ENCODE assay signal across 8 cellular contexts in the genomic region with DNA sequence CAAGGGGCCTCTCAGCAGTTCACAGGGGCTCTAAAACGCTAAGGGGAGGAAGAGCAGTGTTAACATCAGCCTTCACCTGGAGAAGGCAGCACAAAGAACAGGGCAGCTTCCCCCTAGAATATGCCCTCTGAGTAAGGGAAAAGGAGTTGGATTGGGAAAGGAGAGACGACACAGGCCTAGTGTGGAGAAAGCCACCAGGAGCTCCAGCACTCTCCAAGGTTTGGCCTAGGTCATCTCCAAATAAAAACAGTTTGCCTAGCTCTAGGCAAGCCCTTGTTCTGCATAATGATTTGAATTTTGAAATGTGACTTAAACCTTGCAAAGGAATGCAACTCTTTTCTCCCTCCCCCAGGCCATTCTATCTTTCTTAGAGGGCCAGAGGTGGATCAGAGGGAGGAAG.
DNase-seq lines count a peak whose midpoint lies in the region; ATAC-seq and TF ChIP-seq lines count a peak whose summit lies in the region.

No MANE protein-coding gene starts in this region.

- in situ Hi-C loops in brain microvascular endothelial cell (cut with HindIII; ENCODE audit: low pct_ligation_motif_present, low sequenced_read_pairs) = no loop called here

- no peaks in the 10 kb centered on the region for H4K20me1 ChIP-seq in OCI-LY7 (ENCODE audit: insufficient read depth, low read length)

- H2AFZ ChIP-seq in OCI-LY7 (ENCODE audit: low read length) = peak overlapping the region; percentile 79

- DNase-seq in CD14-positive monocyte (ENCODE audit: low spot score) = no peak
- no peak for DNase-seq in OCI-LY7 (ENCODE audit: low spot score)
- no peak for DNase-seq in endodermal cell
- DNase-seq in neural crest cell (ENCODE audit: low read depth, low spot score) = no peak
- DNase-seq in brain microvascular endothelial cell = no peak
- DNase-seq in cortex of kidney (lab: John Stamatoyannopoulos, UW) = no peak

- H3K36me3 Mint-ChIP-seq in CD14-positive monocyte (peaks cover 0 to 2% of the 10 kb centered on the region in 2 donors), endodermal cell (ENCODE audit: low read depth) (no peaks in the 10 kb centered on the region), neural crest cell (ENCODE audit: low read depth) (no peaks in the 10 kb centered on the region)

- H3K79me2 ChIP-seq in OCI-LY7 (ENCODE audit: insufficient read depth, low read depth, low read length) = peaks cover 4% of the 10 kb centered on the region; the same call in 1 of the 2 replicates

- no peaks in the 10 kb centered on the region; the same call in 1 of the 2 replicates for H3K9me2 ChIP-seq in OCI-LY7 (ENCODE audit: insufficient read depth, low read length)

- 28 to 33% methylated on average over 2 of the region's 2 CpGs for WGBS in endodermal cell (ENCODE audit: insufficient coverage in 1 of 2, insufficient read length in 1 of 2), 2 experiments

- H3K36me3 ChIP-seq in OCI-LY7 (ENCODE audit: insufficient read depth, low read length) = no peaks in the 10 kb centered on the region
- H3K36me3 ChIP-seq in endodermal cell (ENCODE audit: control insufficient read depth, insufficient read depth, low read length) = no peaks in the 10 kb centered on the region
- H3K36me3 ChIP-seq in brain microvascular endothelial cell (replicated peaks) = no peaks in the 10 kb centered on the region

- H3K27ac ChIP-seq in OCI-LY7 (ENCODE audit: low read depth, low read length, poor library complexity, severe bottlenecking) (peak overlapping the region; percentile 92), endodermal cell (ENCODE audit: low read depth, low read length) (peak overlapping the region; percentile 98), brain microvascular endothelial cell (no peak overlapping the region)

- H3K27me3 Mint-ChIP-seq in CD14-positive monocyte (ENCODE audit: low read depth in 3 of 3) (peaks cover 0 to 2% (median 0%) of the 10 kb centered on the region in 3 donors), endodermal cell (ENCODE audit: insufficient read depth) (no peaks in the 10 kb centered on the region), neural crest cell (ENCODE audit: low read depth) (no peaks in the 10 kb centered on the region)

- H3K4me1 Mint-ChIP-seq in CD14-positive monocyte = peaks cover 46% of the 10 kb centered on the region
- peaks cover 47% of the 10 kb centered on the region for H3K4me1 Mint-ChIP-seq in endodermal cell
- peaks cover 87% of the 10 kb centered on the region for H3K4me1 Mint-ChIP-seq in neural crest cell

- no TSS peak for BruUV-seq in OCI-LY7 (replicated peaks; lab: Mats Ljungman, UMichigan)

- H3K4me2 ChIP-seq in OCI-LY7 (ENCODE audit: low read length) = peak overlapping the region; percentile 77

- H3K4me3 Mint-ChIP-seq in CD14-positive monocyte = peak overlapping the region; percentile 87 to 95
- peak overlapping the region; percentile 64 for H3K4me3 Mint-ChIP-seq in endodermal cell
- H3K4me3 Mint-ChIP-seq in neural crest cell = peak overlapping the region; percentile 98

- H3K9me3 ChIP-seq in OCI-LY7 (ENCODE audit: low read length) (no peaks in the 10 kb centered on the region), endodermal cell (ENCODE audit: control insufficient read depth, low read length) (no peaks in the 10 kb centered on the region)

- H3K27ac Mint-ChIP-seq in CD14-positive monocyte = peak overlapping the region; percentile 86 to 98 (median 94)
- H3K27ac Mint-ChIP-seq in endodermal cell = peak overlapping the region; percentile 98
- peak overlapping the region; percentile 99 for H3K27ac Mint-ChIP-seq in neural crest cell (ENCODE audit: unreplicated experiment)

- intact Hi-C loops in CD14-positive monocyte (cut with micrococcal nuclease) (loop anchor here (1.0 to 10.0 kb wide), 2 partner anchors 100 to 124 kb away; a partner anchor contains a TSS), OCI-LY7 (cut with micrococcal nuclease; ENCODE audit: unreplicated experiment) (loop anchor here (1.0 to 10.0 kb wide), 8 partner anchors 64 to 549 kb away; a partner anchor contains a TSS)

- H3K9ac ChIP-seq in endodermal cell (ENCODE audit: extremely low read depth, low read length, poor library complexity, severe bottlenecking) = peak overlapping the region; percentile 51

- TF ChIP-seq CTCF in CD14-positive monocyte (IDR thresholded peaks at IDR 0.05) = no peak
- no peak for TF ChIP-seq CTCF in OCI-LY7 (conservative IDR thresholded peaks at IDR 0.05; ENCODE audit: low read length)
- no peak for TF ChIP-seq CTCF in endodermal cell (conservative IDR thresholded peaks at IDR 0.05)
- TF ChIP-seq CTCF in neural crest cell (conservative IDR thresholded peaks at IDR 0.05) = no peak
- no peak for TF ChIP-seq CTCF in brain microvascular endothelial cell (IDR thresholded peaks at IDR 0.05; ENCODE audit: low read depth, low read length, missing control alignments)

- POLR2A ChIA-PET in OCI-LY7 (lab: Charles Lee) = interaction anchor here (0.6 to 6.0 kb wide), 24 partner anchors 8 to 415 kb away, joined by 3 to 81 read pairs (median 4); a partner anchor contains a TSS

- H3K4me1 ChIP-seq in OCI-LY7 (ENCODE audit: insufficient read depth, low read length, poor library complexity, severe bottlenecking) (peaks cover 55% of the 10 kb centered on the region), endodermal cell (ENCODE audit: control insufficient read depth, insufficient read depth, low read length) (peaks cover 17% of the 10 kb centered on the region)

- CTCF ChIA-PET in OCI-LY7 (lab: Charles Lee; ENCODE audit: unreplicated experiment) = interaction anchor here (1.3 to 1.5 kb wide), 3 partner anchors 64 to 142 kb away, joined by 3 to 6 read pairs (median 3); no protein-coding TSS in a partner anchor

- H3K9me3 Mint-ChIP-seq in CD14-positive monocyte (no peaks in the 10 kb centered on the region), endodermal cell (no peaks in the 10 kb centered on the region), neural crest cell (no peaks in the 10 kb centered on the region)

- ATAC-seq in GM19452 (IDR thresholded peaks at IDR 0.05; ENCODE audit: unreplicated experiment) (no peak), HG02852 (IDR thresholded peaks at IDR 0.05; ENCODE audit: unreplicated experiment) (no peak)

- no peaks in the 10 kb centered on the region for H3K27me3 ChIP-seq in endodermal cell (ENCODE audit: control insufficient read depth, insufficient read depth, low read length, poor library complexity, severe bottlenecking)
- H3K27me3 ChIP-seq in brain microvascular endothelial cell (replicated peaks) = no peaks in the 10 kb centered on the region

- peak overlapping the region; percentile 82 for H3K4me3 ChIP-seq in OCI-LY7 (ENCODE audit: low read depth, low read length, poor library complexity, severe bottlenecking)
- peak overlapping the region; percentile 76 for H3K4me3 ChIP-seq in endodermal cell (ENCODE audit: low read length)
- no peak overlapping the region for H3K4me3 ChIP-seq in brain microvascular endothelial cell (ENCODE audit: low read depth, low read length)
